22 cellular contexts compared by ENCODE assay signal in the genomic region with DNA sequence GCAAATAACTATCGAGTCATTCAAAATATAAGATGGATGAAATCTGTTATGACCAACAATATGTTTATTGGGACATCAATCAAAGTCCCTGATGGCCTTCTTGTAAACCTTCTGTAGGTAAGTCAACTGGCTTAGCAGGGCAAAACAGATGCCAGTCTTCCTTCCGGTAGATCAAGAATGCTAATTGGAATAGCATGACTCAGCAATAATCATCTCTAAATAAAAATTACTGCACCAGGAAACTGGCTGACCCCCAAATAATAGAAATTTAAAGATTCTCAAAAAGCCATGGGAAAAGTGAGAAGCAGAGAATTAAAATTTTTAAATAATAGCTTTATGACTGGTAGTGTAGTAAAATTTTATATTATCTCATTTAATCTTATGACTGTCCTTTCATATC.
A peak's percentile ranks its signal among the peaks of the same experiment; 100 is the strongest.
DNase-seq lines count a peak whose midpoint lies in the region; ATAC-seq, FAIRE-seq and TF ChIP-seq lines count a peak whose summit lies in the region.
"Had no signal": no experiment of that assay in that cellular context is flagged by ENCODE, and none has a peak within 500 bp of the region (broad histone marks: within the 10 kb centered on the region; RNA-seq: fewer than 3 reads in every experiment).

No MANE protein-coding gene starts in this region.

- H3K36me3 ChIP-seq in HepG2 (replicated peaks in 1 of 2; ENCODE audit: control insufficient read depth in 1 of 2, insufficient read depth in 2 of 2, low read length in 2 of 2) = no peaks in the 10 kb centered on the region
- H3K36me3 ChIP-seq in right lobe of liver = no peaks in the 10 kb centered on the region
- no peaks in the 10 kb centered on the region for H3K36me3 ChIP-seq in K562 (ENCODE audit: control insufficient read depth, insufficient read depth, low read length)
- no peaks in the 10 kb centered on the region for H3K36me3 ChIP-seq in endodermal cell (ENCODE audit: control insufficient read depth, insufficient read depth, low read length)
- H3K36me3 ChIP-seq: BLaER1 treated with 17β-estradiol and CSF1 and Interleukin-3, amounts not matched to agents 10 nM and 100 nM had no signal

- CTCF ChIA-PET in HepG2 (lab: Yijun Ruan, JAX; ENCODE audit: low intra/inter-chr PET ratio, low total read pairs) (no interaction called here), K562 (lab: Yijun Ruan, JAX; ENCODE audit: low intra/inter-chr PET ratio) (no interaction called here)

- no peak for TF ChIP-seq CTCF in HepG2 (CRISPR knock-in tag; IDR thresholded peaks at IDR 0.05)
- no peak for TF ChIP-seq CTCF in right lobe of liver (IDR thresholded peaks at IDR 0.05)
- no peak for TF ChIP-seq CTCF in K562 (IDR thresholded peaks at IDR 0.05 in 2 of 3, conservative IDR thresholded peaks at IDR 0.05 in 1 of 3; ENCODE audit: insufficient read depth in 2 of 3, low read depth in 1 of 3, low read length in 3 of 3)
- no peak for TF ChIP-seq CTCF in endodermal cell (conservative IDR thresholded peaks at IDR 0.05)

- H3K27ac Mint-ChIP-seq in endodermal cell = no peak overlapping the region
- H3K27ac Mint-ChIP-seq: B cell; CD4-positive, alpha-beta T cell; CD8-positive, alpha-beta T cell had no signal

- no peaks in the 10 kb centered on the region for H3K4me1 ChIP-seq in HepG2 (ENCODE audit: insufficient read depth, low read length)
- H3K4me1 ChIP-seq in right lobe of liver = no peaks in the 10 kb centered on the region
- H3K4me1 ChIP-seq in K562 (replicated peaks in 1 of 2; ENCODE audit: control insufficient read depth in 2 of 2, insufficient read depth in 2 of 2, low read length in 2 of 2) = no peaks in the 10 kb centered on the region
- H3K4me1 ChIP-seq in endodermal cell (ENCODE audit: control insufficient read depth, insufficient read depth, low read length) = no peaks in the 10 kb centered on the region
- H3K4me1 ChIP-seq in right cardiac atrium (ENCODE audit: control insufficient read depth, insufficient read depth, low read length) = no peaks in the 10 kb centered on the region
- H3K4me1 ChIP-seq: Caco-2 had no signal

- 49% methylated on average over 2 of the region's 2 CpGs for WGBS in HepG2 (ENCODE audit: low lambda C conversion rate)
- WGBS in right lobe of liver (ENCODE audit: insufficient coverage, low coverage, low lambda C conversion rate, missing lambda C conversion rate) = 66% methylated on average over 2 of the region's 2 CpGs
- WGBS in K562 (ENCODE audit: insufficient coverage, low coverage, missing lambda C conversion rate) = 6% methylated on average over 2 of the region's 2 CpGs
- 100% methylated on average over 2 of the region's 2 CpGs; no CpG with 5 or more reads in 1 of the 2 experiments for WGBS in endodermal cell (ENCODE audit: insufficient coverage in 1 of 2, insufficient read length in 1 of 2), 2 experiments
- WGBS in right cardiac atrium = 92% methylated on average over 2 of the region's 2 CpGs

- no peaks in the 10 kb centered on the region for H3K79me2 ChIP-seq in HepG2 (ENCODE audit: insufficient read depth, low read length)
- no peaks in the 10 kb centered on the region for H3K79me2 ChIP-seq in K562 (ENCODE audit: control insufficient read depth, insufficient read depth, low read length)

- H3K27me3 ChIP-seq in HepG2 (ENCODE audit: control insufficient read depth in 1 of 2, insufficient read depth in 2 of 2, low read length in 2 of 2) (no peaks in the 10 kb centered on the region), right lobe of liver (no peaks in the 10 kb centered on the region), K562 (ENCODE audit: control insufficient read depth in 2 of 2, insufficient read depth in 2 of 2, low read length in 2 of 2) (no peaks in the 10 kb centered on the region), endodermal cell (ENCODE audit: control insufficient read depth, insufficient read depth, low read length, poor library complexity, severe bottlenecking) (no peaks in the 10 kb centered on the region), right cardiac atrium (ENCODE audit: control insufficient read depth, insufficient read depth) (no peaks in the 10 kb centered on the region)
- H3K27me3 ChIP-seq: BLaER1 treated with 17β-estradiol and CSF1 and Interleukin-3, amounts not matched to agents 10 nM and 100 nM had no signal

- no peaks in the 10 kb centered on the region for H3K27me3 Mint-ChIP-seq in endodermal cell (ENCODE audit: insufficient read depth)
- H3K27me3 Mint-ChIP-seq: B cell; CD4-positive, alpha-beta T cell had no signal

- in situ Hi-C loops in HepG2 (cut with HindIII; ENCODE audit: extremely low pct_ligation_motif_present, low pct_unique_long_range_greater_than_20kb) = no loop called here
- in situ Hi-C loops in K562 (cut with MboI) = no loop called here

- no peaks in the 10 kb centered on the region for H4K20me1 ChIP-seq in HepG2 (ENCODE audit: insufficient read depth, low read length)
- no peaks in the 10 kb centered on the region for H4K20me1 ChIP-seq in K562 (replicated peaks; ENCODE audit: control insufficient read depth, insufficient read depth, low read length)
- H4K20me1 ChIP-seq: BLaER1 treated with 17β-estradiol and CSF1 and Interleukin-3, amounts not matched to agents 10 nM and 100 nM had no signal

- peaks cover 1% of the 10 kb centered on the region for H3K4me1 Mint-ChIP-seq in endodermal cell
- H3K4me1 Mint-ChIP-seq: B cell had no signal

- no peaks in the 10 kb centered on the region for H3K9me1 ChIP-seq in K562 (ENCODE audit: control insufficient read depth, insufficient read depth, low read length)

- POLR2A ChIA-PET in HepG2 (lab: Yijun Ruan, JAX) (no interaction called here), K562 (lab: Yijun Ruan, JAX) (no interaction called here)

- TF ChIP-seq POLR2A in HepG2 (IDR thresholded peaks at IDR 0.05; ENCODE audit: insufficient read depth in 1 of 2, low read depth in 2 of 2, low read length in 2 of 2) (no peak), right lobe of liver (IDR thresholded peaks at IDR 0.05) (no peak), K562 (conservative IDR thresholded peaks at IDR 0.05) (no peak)

- TF ChIP-seq RAD21 in HepG2 (CRISPR knock-in tag; IDR thresholded peaks at IDR 0.05) = no peak
- TF ChIP-seq RAD21 in K562 (CRISPR knock-in tag; conservative IDR thresholded peaks at IDR 0.05 in 1 of 2, IDR thresholded peaks at IDR 0.05 in 1 of 2) = no peak

- H3K9ac ChIP-seq in HepG2 (ENCODE audit: insufficient read depth, low read depth, low read length) = no peak overlapping the region
- no peak overlapping the region for H3K9ac ChIP-seq in K562 (ENCODE audit: insufficient read depth in 1 of 2, low read depth in 2 of 2, low read length in 2 of 2)
- H3K9ac ChIP-seq in endodermal cell (ENCODE audit: extremely low read depth, low read length, poor library complexity, severe bottlenecking) = no peak overlapping the region
- H3K9ac ChIP-seq: BLaER1 treated with 17β-estradiol and CSF1 and Interleukin-3, amounts not matched to agents 10 nM and 100 nM had no signal

- intact Hi-C loops in HepG2 (cut with micrococcal nuclease; ENCODE audit: unreplicated experiment) = no loop called here
- intact Hi-C loops in right lobe of liver (cut with DNase I) = no loop called here
- intact Hi-C loops in K562 (cut with micrococcal nuclease) = no loop called here
- intact Hi-C loops in right cardiac atrium (cut with DNase I) = no loop called here

- BruUV-seq in HepG2 (replicated peaks; lab: Mats Ljungman, UMichigan) (no TSS peak), K562 (replicated peaks; lab: Mats Ljungman, UMichigan) (no TSS peak)

- no peak for TF ChIP-seq EP300 in HepG2 (IDR thresholded peaks at IDR 0.05; ENCODE audit: low read depth in 2 of 2, low read length in 2 of 2)
- TF ChIP-seq EP300 in HepG2 (CRISPR knock-in tag; IDR thresholded peaks at IDR 0.05; ENCODE audit: borderline replicate concordance) = no peak
- no peak for TF ChIP-seq EP300 in K562 (IDR thresholded peaks at IDR 0.05; ENCODE audit: low read length)

- no peak for ATAC-seq in HepG2
- ATAC-seq in right lobe of liver = no peak
- no peak for ATAC-seq in K562
- ATAC-seq in right cardiac atrium = no peak
- no peak for ATAC-seq in GM21528 (IDR thresholded peaks at IDR 0.05; ENCODE audit: low FRiP score, unreplicated experiment)
- ATAC-seq: CD8-positive, alpha-beta T cell had no signal

- H3K27ac ChIP-seq in HepG2 (ENCODE audit: extremely low read length, insufficient read depth, low read length) = no peak overlapping the region
- no peak overlapping the region for H3K27ac ChIP-seq in right lobe of liver
- no peak overlapping the region for H3K27ac ChIP-seq in K562 (ENCODE audit: extremely low read depth, low read depth, low read length)
- H3K27ac ChIP-seq in endodermal cell (ENCODE audit: low read depth, low read length) = no peak overlapping the region
- no peak overlapping the region for H3K27ac ChIP-seq in right cardiac atrium (ENCODE audit: low read length)
- H3K27ac ChIP-seq: 22Rv1; BLaER1 treated with 17β-estradiol and CSF1 and Interleukin-3, amounts not matched to agents 10 nM and 100 nM; C4-2B had no signal

- peaks cover 32% of the 10 kb centered on the region for H3K9me3 Mint-ChIP-seq in endodermal cell

- no peak overlapping the region for H3K4me3 Mint-ChIP-seq in endodermal cell
- H3K4me3 Mint-ChIP-seq: B cell; CD4-positive, alpha-beta T cell; CD8-positive, alpha-beta T cell had no signal

- no peak overlapping the region for H3K4me2 ChIP-seq in HepG2 (ENCODE audit: low read depth, low read length)
- no peak overlapping the region for H3K4me2 ChIP-seq in K562 (ENCODE audit: insufficient read depth, low read length)
- H3K4me2 ChIP-seq: BLaER1 treated with 17β-estradiol and CSF1 and Interleukin-3, amounts not matched to agents 10 nM and 100 nM had no signal

- H3K9me3 ChIP-seq in HepG2 (ENCODE audit: low read length) = peaks cover 66% of the 10 kb centered on the region
- H3K9me3 ChIP-seq in right lobe of liver = no peaks in the 10 kb centered on the region
- no peaks in the 10 kb centered on the region; the same call in 1 of the 2 replicates for H3K9me3 ChIP-seq in K562 (replicated peaks; ENCODE audit: control insufficient read depth, insufficient read depth, low read depth, low read length)
- peaks cover 24% of the 10 kb centered on the region for H3K9me3 ChIP-seq in endodermal cell (ENCODE audit: control insufficient read depth, low read length)
- no peaks in the 10 kb centered on the region for H3K9me3 ChIP-seq in right cardiac atrium (ENCODE audit: control insufficient read depth, low read length)

- H2AFZ ChIP-seq in HepG2 (ENCODE audit: low read length) (no peak overlapping the region), K562 (ENCODE audit: low read depth, low read length) (no peak overlapping the region)

- FAIRE-seq in HepG2 (lab: Jason Lieb, UNC) (no peak), K562 (lab: Jason Lieb, UNC) (no peak)
- FAIRE-seq: A204.1, D721Med, G401.6, GM12891, GM19239 had no signal

- no peak overlapping the region for H3K4me3 ChIP-seq in HepG2 (replicated peaks in 1 of 3; ENCODE audit: insufficient read depth in 1 of 3, low read depth in 2 of 3, low read length in 3 of 3)
- no peak overlapping the region for H3K4me3 ChIP-seq in right lobe of liver
- no peak overlapping the region for H3K4me3 ChIP-seq in K562
- peak overlapping the region; percentile 47 for H3K4me3 ChIP-seq in endodermal cell (ENCODE audit: low read length)
- H3K4me3 ChIP-seq in right cardiac atrium (ENCODE audit: low read length) = no peak overlapping the region
- H3K4me3 ChIP-seq: BLaER1 treated with 17β-estradiol and CSF1 and Interleukin-3, amounts not matched to agents 10 nM and 100 nM had no signal

- DNase-seq in HepG2 (ENCODE audit: low spot score) (no peak), right lobe of liver (no peak), K562 (ENCODE audit: extremely low read depth in 1 of 4, low spot score in 3 of 4) (no peak), endodermal cell (no peak), right cardiac atrium (no peak)
- DNase-seq: AML-193; Caco-2; Calu3; CD4-positive, alpha-beta T cell; CD8-positive, alpha-beta T cell; DMS79 treated with DMSO at 0.1 percent for 48 hours; GF-D8 had no signal

- peaks cover 12% of the 10 kb centered on the region for H3K36me3 Mint-ChIP-seq in endodermal cell (ENCODE audit: low read depth)
- H3K36me3 Mint-ChIP-seq: CD8-positive, alpha-beta T cell had no signal

Comparison
In these comparisons a context has a peak if more than half of its experiments do, and no peak if none do; other contexts are left out.
1. Of the 241 proteins assayed by ChIP-seq in both HepG2 and K562: peak only in HepG2: none; only in K562: none; in both: MAFF and MAFK; in neither: 239.